Comparison of ENCODE assay signal across 9 cellular contexts in the genomic region with DNA sequence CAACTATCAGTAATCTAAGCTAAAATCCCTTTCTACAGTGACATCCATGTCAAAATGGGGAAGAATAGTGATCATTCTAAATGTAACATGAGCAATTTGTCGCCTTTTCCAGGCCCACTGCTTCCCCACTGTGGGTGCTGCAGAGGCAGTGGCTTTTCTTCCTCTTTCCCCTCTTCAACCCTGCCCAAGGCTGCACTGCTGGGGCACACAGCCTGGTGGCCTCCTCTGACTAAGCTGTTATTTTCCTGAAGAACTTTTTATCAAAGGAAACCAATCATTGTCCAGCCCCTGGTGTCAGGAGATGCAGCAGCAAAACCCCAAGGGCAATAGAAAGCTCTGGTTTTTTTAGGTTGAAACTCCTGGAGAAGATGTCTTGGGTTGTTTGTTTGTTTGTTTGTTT.
DNase-seq lines count a peak whose midpoint lies in the region; FAIRE-seq and TF ChIP-seq lines count a peak whose summit lies in the region.
"Had no signal": no experiment of that assay in that cellular context is flagged by ENCODE, and none has a peak within 500 bp of the region (broad histone marks: within the 10 kb centered on the region; RNA-seq: fewer than 3 reads in every experiment).

No MANE protein-coding gene starts in this region.

- in situ Hi-C loops in KBM-7 (cut with MboI; ENCODE audit: low pct_unique_long_range_greater_than_20kb, low sequenced_read_pairs) (no loop called here), HAP-1 (cut with MboI; ENCODE audit: low sequenced_read_pairs) (no loop called here)

- H3K27me3 ChIP-seq in HAP-1 (ENCODE audit: low read depth), result peaks cover 6% of the 10 kb centered on the region; the same call in 1 of the 2 replicates
- H3K27me3 ChIP-seq: body of pancreas had no signal

- H3K9me3 ChIP-seq in HAP-1, result no peaks in the 10 kb centered on the region

- DNase-seq in GM18507 (ENCODE audit: extremely low spot score, insufficient read length, low read depth) (no peak), KBM-7 (peak; percentile 41), cardiac fibroblast (ENCODE audit: low read depth in 2 of 2) (peak in 1 of 2 donors; percentile 38), pons (ENCODE audit: low spot score) (peak; percentile 71), HK-2 (ENCODE audit: unreplicated experiment) (no peak), NCI-H2196 (lab: John Stamatoyannopoulos, UW; ENCODE audit: unreplicated experiment) (no peak), NCI-H146 (lab: John Stamatoyannopoulos, UW) (no peak), HAP-1 (ENCODE audit: low spot score in 2 of 2) (no peak)

- FAIRE-seq in GM18507 (lab: Jason Lieb, UNC), result peak; percentile 54

- H3K36me3 ChIP-seq in HAP-1 (replicated peaks), result no peaks in the 10 kb centered on the region

- TF ChIP-seq CTCF in cardiac fibroblast (IDR thresholded peaks at IDR 0.05; ENCODE audit: low read depth, low read length), result peak; percentile 22

- peaks cover 16% of the 10 kb centered on the region for H3K4me1 ChIP-seq in HAP-1
- H3K4me1 ChIP-seq: body of pancreas had no signal

- H3K4me3 ChIP-seq in cardiac fibroblast (replicated peaks in 1 of 2; ENCODE audit: low read depth in 2 of 2, low read length in 2 of 2) (no peak overlapping the region), HAP-1 (no peak overlapping the region)
- H3K4me3 ChIP-seq: body of pancreas had no signal

Comparison
In these comparisons a context has a peak if more than half of its experiments do, and no peak if none do; other contexts are left out.
1. DNase-seq: peak in KBM-7 (single experiment) and pons (single experiment); none in GM18507 (single experiment), HK-2 (single experiment), NCI-H2196 (single experiment), NCI-H146 (single experiment) and HAP-1 (0 of 2).